Comparison of ENCODE assay signal across 1 cellular context in the genomic region with DNA sequence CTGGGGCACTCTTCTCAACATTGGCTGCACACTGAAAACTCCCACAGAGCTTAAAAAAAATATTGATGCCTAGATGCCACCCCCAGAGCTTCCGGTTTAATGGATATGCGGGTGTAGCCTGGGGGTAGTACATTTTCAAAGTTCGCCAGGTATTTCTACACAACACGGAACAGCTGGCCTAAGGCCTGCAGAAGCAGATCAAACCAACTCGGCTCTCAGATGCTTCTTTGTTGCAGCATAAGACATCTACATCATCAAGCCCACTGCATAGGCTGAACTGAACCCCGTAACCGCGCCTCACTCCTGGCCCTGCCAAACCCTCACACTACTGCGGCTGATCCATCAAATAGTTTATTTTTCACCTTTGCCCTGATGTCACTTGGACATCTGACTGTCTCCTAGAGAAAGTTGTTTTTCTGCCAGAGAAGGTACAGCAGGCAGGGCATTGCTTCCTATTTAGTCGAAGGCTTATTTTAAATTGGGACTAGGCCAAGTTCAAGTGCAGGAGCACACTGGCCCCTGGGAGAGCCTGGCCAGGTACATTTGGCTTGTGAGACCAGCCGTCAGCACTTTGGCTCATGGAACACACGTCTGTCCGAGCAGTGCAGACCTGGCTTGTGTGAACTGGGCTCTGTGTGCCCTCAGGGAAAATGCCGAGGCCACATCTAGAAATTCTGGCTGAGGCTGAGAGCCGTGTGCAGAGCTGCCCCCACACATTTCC.
TF ChIP-seq lines count a peak whose summit lies in the region.

No MANE protein-coding gene starts in this region.

TF ChIP-seq in HepG2, 621 proteins besides CTCF, POLR2A, EP300 and RAD21:
- TF ChIP-seq, protein P1, sequence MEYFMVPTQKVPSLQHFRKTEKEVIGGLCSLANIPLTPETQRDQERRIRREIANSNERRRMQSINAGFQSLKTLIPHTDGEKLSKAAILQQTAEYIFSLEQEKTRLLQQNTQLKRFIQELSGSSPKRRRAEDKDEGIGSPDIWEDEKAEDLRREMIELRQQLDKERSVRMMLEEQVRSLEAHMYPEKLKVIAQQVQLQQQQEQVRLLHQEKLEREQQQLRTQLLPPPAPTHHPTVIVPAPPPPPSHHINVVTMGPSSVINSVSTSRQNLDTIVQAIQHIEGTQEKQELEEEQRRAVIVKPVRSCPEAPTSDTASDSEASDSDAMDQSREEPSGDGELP (IDR thresholded peaks at IDR 0.05; ENCODE audit: borderline replicate concordance, low read depth): peak; percentile 9; the same call in 1 of the 2 replicates
- no peak for TF ChIP-seq KLF12 (CRISPR knock-in tag; IDR thresholded peaks at IDR 0.05; ENCODE audit: borderline replicate concordance)
